Comparison of ENCODE assay signal across 7 cellular contexts in genomic region chr7:801351-801750, GRCh38. TPM values are rescaled to one million over a fixed set of nuclear protein-coding genes. Genes with fewer than 3 reads are reported as not detected.
DNase-seq lines count a peak whose midpoint lies in the region; ATAC-seq and TF ChIP-seq lines count a peak whose summit lies in the region.
"Not testable (repeated sequence)": the region's sequence is repeated elsewhere in the genome, so short reads cannot be mapped to it uniquely, and the experiment has no call there.

No MANE protein-coding gene starts in this region.

- H2AFZ ChIP-seq in DND-41 (ENCODE audit: low read depth, low read length): not testable (repeated sequence)

- peak; percentile 15 for TF ChIP-seq CTCF in DND-41 (IDR thresholded peaks at IDR 0.05; ENCODE audit: borderline replicate concordance, extremely low read depth, low read length, poor library complexity, severe bottlenecking)
- TF ChIP-seq CTCF in ascending aorta (IDR thresholded peaks at IDR 0.05); coronary artery (IDR thresholded peaks at IDR 0.05); psoas muscle (IDR thresholded peaks at IDR 0.05); stomach (IDR thresholded peaks at IDR 0.05); transverse colon (IDR thresholded peaks at IDR 0.05): not testable (repeated sequence)

- H3K27ac ChIP-seq in DND-41 (ENCODE audit: low read length): not testable (repeated sequence)
- H3K27ac ChIP-seq in ascending aorta (peak overlapping the region; percentile 88 to 91), coronary artery (peak overlapping the region; percentile 76 to 94), psoas muscle (peak overlapping the region; percentile 62), stomach (peak overlapping the region in 4 of 5 donors; percentile 28 to 85 (median 70)), transverse colon (peak overlapping the region; percentile 52 to 72 (median 62))

- H3K79me2 ChIP-seq in DND-41 (ENCODE audit: insufficient read depth, low read length): not testable (repeated sequence)

- not testable (repeated sequence) for H3K9ac ChIP-seq in DND-41 (ENCODE audit: low read depth, low read length)

- TF ChIP-seq EP300 in stomach (IDR thresholded peaks at IDR 0.05); transverse colon (IDR thresholded peaks at IDR 0.05; ENCODE audit: low read depth): not testable (repeated sequence)

- in situ Hi-C loops in transverse colon (cut with MboI; ENCODE audit: low pct_ligation_motif_present in 1 of 4, low pct_unique_long_range_greater_than_20kb in 1 of 4, low sequenced_read_pairs in 3 of 4): not testable (repeated sequence)

- H3K27me3 ChIP-seq in DND-41 (ENCODE audit: insufficient read depth, low read length, poor library complexity); ascending aorta; psoas muscle (ENCODE audit: insufficient read depth in 3 of 3, low read length in 2 of 3); stomach; transverse colon: not testable (repeated sequence)

- H3K36me3 ChIP-seq in DND-41 (ENCODE audit: insufficient read depth, low read length); ascending aorta; psoas muscle (ENCODE audit: insufficient read depth in 1 of 2, low read depth in 1 of 2); stomach; transverse colon: not testable (repeated sequence)

- not testable (repeated sequence) for TF ChIP-seq POLR2A in stomach (IDR thresholded peaks at IDR 0.05); transverse colon (IDR thresholded peaks at IDR 0.05)

- H3K4me3 ChIP-seq in DND-41 (ENCODE audit: low read depth in 1 of 2, low read length in 2 of 2); coronary artery; psoas muscle; stomach; transverse colon: not testable (repeated sequence)
- peak overlapping the region in 1 of 2 donors; percentile 14 for H3K4me3 ChIP-seq in ascending aorta

- not testable (repeated sequence) for ATAC-seq in DND-41 (ENCODE audit: insufficient read depth, low read depth); left cardiac atrium; psoas muscle

- intact Hi-C loops in ascending aorta (cut with DNase I); left cardiac atrium (cut with DNase I); psoas muscle (cut with DNase I); stomach (cut with DNase I; ENCODE audit: low total_unique reads); transverse colon (cut with DNase I; ENCODE audit: low total_unique reads): not testable (repeated sequence)

- H3K4me2 ChIP-seq in DND-41 (ENCODE audit: insufficient read depth, low read length): not testable (repeated sequence)

- H4K20me1 ChIP-seq in DND-41 (ENCODE audit: insufficient read depth, low read length): not testable (repeated sequence)

- whole genome bisulfite sequencing in psoas muscle, 3 donors: 71 to 76% (median 74%) methylated on average over 6 of the region's 6 CpGs
- WGBS in stomach, 5 donors: 49 to 63% (median 61%) methylated on average over 6 of the region's 6 CpGs
- 47 to 79% methylated on average over 4 to 6 of the region's 6 CpGs for WGBS in transverse colon (ENCODE audit: low coverage in 1 of 2), 2 donors

- H3K9me3 ChIP-seq in DND-41 (ENCODE audit: insufficient read depth, low read length, severe bottlenecking); ascending aorta; psoas muscle; stomach; transverse colon: not testable (repeated sequence)

- not testable (repeated sequence) for H3K4me1 ChIP-seq in DND-41 (ENCODE audit: insufficient read depth, low read length)
- H3K4me1 ChIP-seq in ascending aorta (peaks cover 30 to 48% of the 10 kb centered on the region in 2 donors), psoas muscle (peaks cover 13% of the 10 kb centered on the region), stomach (peaks cover 10 to 33% (median 18%) of the 10 kb centered on the region in 4 donors), transverse colon (peaks cover 10 to 32% (median 19%) of the 10 kb centered on the region in 4 donors)

- DNase-seq in DND-41; ascending aorta (ENCODE audit: low spot score in 2 of 2); coronary artery (ENCODE audit: low spot score); psoas muscle; stomach; transverse colon: not testable (repeated sequence)
- peak; percentile 2 for DNase-seq in left cardiac atrium

RNA-seq across cellular contexts. Expression of gene SUN1, which starts 30.9 kb away (rescaled TPM):
- total RNA-seq in ascending aorta (186 TPM), left cardiac atrium (100 to 1,000 TPM; 124 to 136 TPM), psoas muscle (100 to 1,000 TPM; 125 to 144 (median 137) TPM), stomach (100 to 1,000 TPM; 103 to 242 (median 159) TPM), transverse colon (100 to 1,000 TPM in 3 of 4 donors, 10 to 100 TPM in 1; 92.7 to 569 (median 162) TPM)
- polyA plus RNA-seq in psoas muscle (100 to 1,000 TPM in 1 of 3 donors, 10 to 100 TPM in 2; 52.5 to 159 (median 64.6) TPM), stomach (10 to 100 TPM; 15.9 to 58.9 (median 21.7) TPM)
